ENCODE assay signal across 21 cellular contexts in genomic region chr10:63596924-63597323, GRCh38.
"Had no signal": no experiment of that assay in that cellular context is flagged by ENCODE, and none has a peak within 500 bp of the region (broad histone marks: within the 10 kb centered on the region; RNA-seq: fewer than 3 reads in every experiment).

No MANE protein-coding gene starts in this region.

- ATAC-seq: esophagus mucosa; gastrocnemius medialis; mucosa of descending colon; natural killer cell treated with Interleukin-12 subunit alpha and Interleukin-12 subunit beta and Interleukin-15 and Interleukin-18, amount 100 ng/mL, for 72 hours; stimulated activated effector memory CD8-positive, alpha-beta T cell treated with anti-CD3 and anti-CD28 coated beads, Interleukin-12 subunit alpha, Interleukin-12 subunit beta, amount 100 ng/mL, for 72 hours had no signal

- H3K4me3 Mint-ChIP-seq: mesothelial cell of epicardium; natural killer cell treated with Interleukin-12 subunit alpha and Interleukin-12 subunit beta and Interleukin-15 and Interleukin-18, amount 100 ng/mL, for 72 hours; neural progenitor cell; stimulated activated effector memory CD8-positive, alpha-beta T cell treated with anti-CD3 and anti-CD28 coated beads, Interleukin-12 subunit alpha, Interleukin-12 subunit beta, amount 100 ng/mL, for 72 hours; type B pancreatic cell had no signal

- DNase-seq: dorsolateral prefrontal cortex; effector CD4-positive, alpha-beta T cell; foreskin fibroblast; gastrocnemius medialis; head of caudate nucleus; mesenchymal stem cell; mucosa of descending colon; naive B cell; sigmoid colon; stimulated activated CD4-positive, alpha-beta T cell treated with anti-CD3 and anti-CD28 coated beads, Interleukin-2, amount 100 ng/mL, for 24 hours; stimulated activated CD4-positive, alpha-beta T cell treated with anti-CD3 and anti-CD28 coated beads, Interleukin-4, amount 100 ng/mL, for 24 hours; stimulated activated naive CD4-positive, alpha-beta T cell treated with Interleukin-2 at 50 U/mL for 16 hours; stomach; tibial artery had no signal

- H3K27me3 Mint-ChIP-seq: naive B cell; natural killer cell treated with Interleukin-12 subunit alpha and Interleukin-12 subunit beta and Interleukin-15 and Interleukin-18, amount 100 ng/mL, for 72 hours; progenitor cell of endocrine pancreas; type B pancreatic cell had no signal

- H3K27ac Mint-ChIP-seq: mesothelial cell of epicardium; natural killer cell treated with Interleukin-12 subunit alpha and Interleukin-12 subunit beta and Interleukin-15 and Interleukin-18, amount 100 ng/mL, for 72 hours; neural progenitor cell; progenitor cell of endocrine pancreas; stimulated activated effector memory CD8-positive, alpha-beta T cell treated with anti-CD3 and anti-CD28 coated beads, Interleukin-12 subunit alpha, Interleukin-12 subunit beta, amount 100 ng/mL, for 72 hours; type B pancreatic cell had no signal

- H3K4me1 Mint-ChIP-seq: naive B cell, neural progenitor cell had no signal

- H3K9me3 Mint-ChIP-seq: mesothelial cell of epicardium; naive B cell; natural killer cell treated with Interleukin-12 subunit alpha and Interleukin-12 subunit beta and Interleukin-15 and Interleukin-18, amount 100 ng/mL, for 72 hours; neural progenitor cell; stimulated activated effector memory CD8-positive, alpha-beta T cell treated with anti-CD3 and anti-CD28 coated beads, Interleukin-12 subunit alpha, Interleukin-12 subunit beta, amount 100 ng/mL, for 72 hours; type B pancreatic cell had no signal
